35 cellular contexts compared by ENCODE assay signal in the genomic region with DNA sequence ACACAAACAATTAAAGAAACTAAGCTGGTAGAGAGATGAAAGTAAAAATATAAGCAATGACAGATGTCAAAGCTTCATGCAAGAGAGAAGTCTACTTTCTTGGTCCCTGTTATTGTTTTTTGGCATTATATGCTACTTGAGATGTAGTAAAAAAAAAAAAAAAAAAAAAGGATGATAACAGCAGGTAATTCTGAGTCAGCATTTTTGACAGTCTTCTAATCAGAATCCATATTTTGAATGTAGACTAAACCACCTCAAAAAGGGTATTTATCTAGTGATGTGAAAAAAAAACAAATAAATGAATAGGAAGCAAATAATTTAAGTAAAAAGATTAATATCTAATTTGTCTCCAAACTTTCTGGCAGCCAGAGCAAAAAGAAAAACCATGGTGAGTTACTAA.
"Had no signal": no experiment of that assay in that cellular context is flagged by ENCODE, and none has a peak within 500 bp of the region (broad histone marks: within the 10 kb centered on the region; RNA-seq: fewer than 3 reads in every experiment).

No MANE protein-coding gene starts in this region.

- H3K27me3 ChIP-seq: body of pancreas, brain microvascular endothelial cell, breast epithelium had no signal

- H3K27ac ChIP-seq: body of pancreas, brain microvascular endothelial cell, breast epithelium, VCaP had no signal

- H3K36me3 Mint-ChIP-seq: activated CD4-positive, alpha-beta memory T cell treated with anti-CD3 and anti-CD28 coated beads for 36 hours; activated naive CD4-positive, alpha-beta T cell treated with anti-CD3 and anti-CD28 coated beads, Interleukin-2, amount 10 ng/mL, durations not matched to agents 7 days and 5 days; activated naive CD4-positive, alpha-beta T cell treated with anti-CD3 and anti-CD28 coated beads, Interleukin-2, amount 50 U/mL, for 24 hours; activated naive CD8-positive, alpha-beta T cell; activated naive CD8-positive, alpha-beta T cell treated with anti-CD3 and anti-CD28 coated beads, Interleukin-2, amount 10 ng/mL, durations not matched to agents 7 days and 5 days had no signal

- H3K9me3 Mint-ChIP-seq: activated B cell treated with CpG ODN at 0.5 μM for 24 hours; activated CD4-positive, alpha-beta memory T cell treated with anti-CD3 and anti-CD28 coated beads for 36 hours; activated CD4-positive, alpha-beta T cell treated with anti-CD3 and anti-CD28 coated beads, Interleukin-2, amount 10 ng/mL, durations not matched to agents 24 days and 14 days; activated CD8-positive, alpha-beta T cell treated with anti-CD3 and anti-CD28 coated beads for 36 hours; activated naive CD4-positive, alpha-beta T cell treated with anti-CD3 and anti-CD28 coated beads, Interleukin-2, amount 10 ng/mL, durations not matched to agents 7 days and 5 days; activated naive CD8-positive, alpha-beta T cell treated with anti-CD3 and anti-CD28 coated beads, Interleukin-2, amount 10 ng/mL, durations not matched to agents 7 days and 5 days; activated T-cell treated with anti-CD3 and anti-CD28 coated beads, Interleukin-2, amount 50 U/mL, for 4 hours; activated T-helper 2 cell treated with anti-CD3 and anti-CD28 coated beads, Interferon-gamma antibody, Interleukin-2, Interleukin-4, amounts not matched to agents 10 μg/mL and 5 μg/mL and 100 μg/mL, durations not matched to agents 14 hours and 24 hours and 36 hours; T-helper 2 cell treated with Interferon-gamma antibody and Interleukin-4, amounts not matched to agents 5 μg/mL and 100 μg/mL, for 36 hours had no signal

- H3K9me3 ChIP-seq: body of pancreas, breast epithelium had no signal

- H3K27ac Mint-ChIP-seq: activated B cell treated with CpG ODN at 0.5 μM for 24 hours; activated CD4-positive, alpha-beta memory T cell treated with anti-CD3 and anti-CD28 coated beads for 36 hours; activated CD4-positive, alpha-beta T cell treated with anti-CD3 and anti-CD28 coated beads, Interleukin-2, amount 10 ng/mL, durations not matched to agents 24 days and 14 days; activated CD8-positive, alpha-beta T cell treated with anti-CD3 and anti-CD28 coated beads for 36 hours; activated naive CD4-positive, alpha-beta T cell treated with anti-CD3 and anti-CD28 coated beads, Interleukin-2, amount 10 ng/mL, durations not matched to agents 7 days and 5 days; activated naive CD4-positive, alpha-beta T cell treated with anti-CD3 and anti-CD28 coated beads, Interleukin-2, amount 50 U/mL, for 24 hours; activated naive CD8-positive, alpha-beta T cell; activated naive CD8-positive, alpha-beta T cell treated with anti-CD3 and anti-CD28 coated beads, Interleukin-2, amount 10 ng/mL, durations not matched to agents 7 days and 5 days; activated naive CD8-positive, alpha-beta T cell treated with anti-CD3 and anti-CD28 coated beads, Interleukin-2, amount 50 U/mL, for 24 hours; activated T-helper 2 cell treated with anti-CD3 and anti-CD28 coated beads, Interferon-gamma antibody, Interleukin-2, Interleukin-4, amounts not matched to agents 10 μg/mL and 5 μg/mL and 100 μg/mL, durations not matched to agents 14 hours and 24 hours and 36 hours; T-helper 1 cell treated with Interleukin-12 subunit alpha and Interleukin-12 subunit beta and Interleukin-4 antibody, amounts not matched to agents 30 μg/mL and 1 μg/mL, for 36 hours; T-helper 2 cell treated with Interferon-gamma antibody and Interleukin-4, amounts not matched to agents 5 μg/mL and 100 μg/mL, for 36 hours had no signal

- H3K27me3 Mint-ChIP-seq: activated CD4-positive, alpha-beta T cell treated with anti-CD3 and anti-CD28 coated beads, Interleukin-2, amount 10 ng/mL, durations not matched to agents 24 days and 14 days; activated CD8-positive, alpha-beta T cell treated with anti-CD3 and anti-CD28 coated beads for 36 hours; activated naive CD4-positive, alpha-beta T cell treated with anti-CD3 and anti-CD28 coated beads, Interleukin-2, amount 10 ng/mL, durations not matched to agents 7 days and 5 days; activated naive CD8-positive, alpha-beta T cell treated with anti-CD3 and anti-CD28 coated beads, Interleukin-2, amount 50 U/mL, for 24 hours had no signal

- FAIRE-seq: astrocyte, TTC549 had no signal

- H3K4me3 Mint-ChIP-seq: activated B cell treated with CpG ODN at 0.5 μM for 24 hours; activated CD4-positive, alpha-beta memory T cell treated with anti-CD3 and anti-CD28 coated beads for 36 hours; activated CD4-positive, alpha-beta T cell treated with anti-CD3 and anti-CD28 coated beads, Interleukin-2, amount 10 ng/mL, durations not matched to agents 24 days and 14 days; activated CD8-positive, alpha-beta T cell treated with anti-CD3 and anti-CD28 coated beads for 36 hours; activated naive CD4-positive, alpha-beta T cell treated with anti-CD3 and anti-CD28 coated beads, Interleukin-2, amount 10 ng/mL, durations not matched to agents 7 days and 5 days; activated naive CD4-positive, alpha-beta T cell treated with anti-CD3 and anti-CD28 coated beads, Interleukin-2, amount 50 U/mL, for 24 hours; activated naive CD8-positive, alpha-beta T cell; activated naive CD8-positive, alpha-beta T cell treated with anti-CD3 and anti-CD28 coated beads, Interleukin-2, amount 10 ng/mL, durations not matched to agents 7 days and 5 days; activated naive CD8-positive, alpha-beta T cell treated with anti-CD3 and anti-CD28 coated beads, Interleukin-2, amount 50 U/mL, for 24 hours; activated T-cell treated with anti-CD3 and anti-CD28 coated beads, Interleukin-2, amount 50 U/mL, for 4 hours; T-helper 1 cell treated with Interleukin-12 subunit alpha and Interleukin-12 subunit beta and Interleukin-4 antibody, amounts not matched to agents 30 μg/mL and 1 μg/mL, for 36 hours; T-helper 2 cell treated with Interferon-gamma antibody and Interleukin-4, amounts not matched to agents 5 μg/mL and 100 μg/mL, for 36 hours had no signal

- H3K4me3 ChIP-seq: body of pancreas, breast epithelium had no signal

- H3K4me1 ChIP-seq: body of pancreas, breast epithelium had no signal

- ATAC-seq: activated CD8-positive, alpha-beta T cell treated with anti-CD3 and anti-CD28 coated beads for 36 hours; activated naive CD8-positive, alpha-beta T cell treated with anti-CD3 and anti-CD28 coated beads, Interleukin-2, amount 50 U/mL, for 24 hours; activated T-cell treated with anti-CD3 and anti-CD28 coated beads, Interleukin-2, amount 50 U/mL, for 4 hours; body of pancreas had no signal

- H3K4me1 Mint-ChIP-seq: activated B cell treated with CpG ODN at 0.5 μM for 24 hours; activated CD4-positive, alpha-beta T cell treated with anti-CD3 and anti-CD28 coated beads, Interleukin-2, amount 10 ng/mL, durations not matched to agents 24 days and 14 days; activated naive CD4-positive, alpha-beta T cell treated with anti-CD3 and anti-CD28 coated beads, Interleukin-2, amount 10 ng/mL, durations not matched to agents 7 days and 5 days; activated naive CD4-positive, alpha-beta T cell treated with anti-CD3 and anti-CD28 coated beads, Interleukin-2, amount 50 U/mL, for 24 hours; activated naive CD8-positive, alpha-beta T cell treated with anti-CD3 and anti-CD28 coated beads, Interleukin-2, amount 10 ng/mL, durations not matched to agents 7 days and 5 days; activated naive CD8-positive, alpha-beta T cell treated with anti-CD3 and anti-CD28 coated beads, Interleukin-2, amount 50 U/mL, for 24 hours had no signal

- H3K36me3 ChIP-seq: brain microvascular endothelial cell, breast epithelium had no signal

- DNase-seq: activated B cell treated with CpG ODN at 0.5 μM for 24 hours; activated CD4-positive, alpha-beta memory T cell treated with anti-CD3 and anti-CD28 coated beads for 36 hours; activated CD4-positive, alpha-beta T cell treated with anti-CD3 and anti-CD28 coated beads for 4 hours; activated CD4-positive, alpha-beta T cell treated with anti-CD3 and anti-CD28 coated beads, Interleukin-2, amount 10 ng/mL, durations not matched to agents 24 days and 14 days; activated CD4-positive, alpha-beta T cell treated with anti-CD3 and anti-CD28 coated beads, Interleukin-2, amount 50 U/mL, for 1 hour; activated CD4-positive, alpha-beta T cell treated with anti-CD3 and anti-CD28 coated beads, Interleukin-2, amount 50 U/mL, for 4 hours; activated CD4-positive, CD25-positive, alpha-beta regulatory T cell treated with anti-CD3 and anti-CD28 coated beads, Interleukin-2, amount 50 U/mL, for 72 hours; activated CD8-positive, alpha-beta memory T cell treated with anti-CD3 and anti-CD28 coated beads, Interleukin-2, amount 50 U/mL, for 4 hours; activated CD8-positive, alpha-beta T cell treated with anti-CD3 and anti-CD28 coated beads for 36 hours; activated effector memory CD4-positive, alpha-beta T cell treated with Interleukin-2 at 50 U/mL for 16 hours; activated gamma-delta T cell; activated naive CD4-positive, alpha-beta T cell treated with anti-CD3 and anti-CD28 coated beads, Interleukin-2, amount 10 ng/mL, durations not matched to agents 7 days and 5 days; activated naive CD4-positive, alpha-beta T cell treated with Interleukin-2 at 50 U/mL for 16 hours; activated naive CD8-positive, alpha-beta T cell treated with anti-CD3 and anti-CD28 coated beads, Interleukin-2, amount 10 ng/mL, durations not matched to agents 7 days and 5 days; activated naive CD8-positive, alpha-beta T cell treated with anti-CD3 and anti-CD28 coated beads, Interleukin-2, amount 50 U/mL, for 24 hours; activated T-cell treated with anti-CD3 and anti-CD28 coated beads for 4 hours; activated T-cell treated with anti-CD3 and anti-CD28 coated beads, Interleukin-2, amount 50 U/mL, for 1 hour; activated T-cell treated with anti-CD3 and anti-CD28 coated beads, Interleukin-2, amount 50 U/mL, for 4 hours; amygdala; aorta; body of pancreas; central memory CD4-positive, alpha-beta T cell; T-helper 1 cell; T-helper 2 cell; T-helper 9 cell had no signal
